ENCODE assay signal across 21 cellular contexts in genomic region chr4:119665718-119666117, GRCh38.
"Had no signal": no experiment of that assay in that cellular context is flagged by ENCODE, and none has a peak within 500 bp of the region (broad histone marks: within the 10 kb centered on the region; RNA-seq: fewer than 3 reads in every experiment).

No MANE protein-coding gene starts in this region.

- H3K27ac Mint-ChIP-seq: immature natural killer cell; memory B cell; mesothelial cell of epicardium; natural killer cell treated with Interleukin-12 subunit alpha and Interleukin-12 subunit beta and Interleukin-15 and Interleukin-18, amount 100 ng/mL, for 72 hours; progenitor cell of endocrine pancreas had no signal

- H3K9me3 ChIP-seq: left lung, lower lobe of right lung, pancreas, stomach, thoracic aorta had no signal

- H3K9me3 Mint-ChIP-seq: immature natural killer cell; memory B cell; natural killer cell treated with Interleukin-12 subunit alpha and Interleukin-12 subunit beta and Interleukin-15 and Interleukin-18, amount 100 ng/mL, for 72 hours had no signal

- H3K36me3 Mint-ChIP-seq: immature natural killer cell; memory B cell; mesothelial cell of epicardium; natural killer cell treated with Interleukin-12 subunit alpha and Interleukin-12 subunit beta and Interleukin-15 and Interleukin-18, amount 100 ng/mL, for 72 hours had no signal

- H3K27me3 ChIP-seq: foreskin keratinocyte, left lung, pancreas, stomach had no signal

- H3K4me1 Mint-ChIP-seq: immature natural killer cell had no signal

- H3K4me3 ChIP-seq: left lung, lower lobe of right lung, pancreas, skin epidermis, stomach, thoracic aorta had no signal

- ATAC-seq: foreskin keratinocyte; left lung; lower lobe of right lung; natural killer cell treated with Interleukin-12 subunit alpha and Interleukin-12 subunit beta and Interleukin-15 and Interleukin-18, amount 100 ng/mL, for 72 hours; pancreas; sciatic nerve had no signal

- H3K27me3 Mint-ChIP-seq: progenitor cell of endocrine pancreas had no signal

- DNase-seq: effector memory CD4-positive, alpha-beta T cell; foreskin keratinocyte; immature natural killer cell; left lung; lower lobe of right lung; occipital lobe; pancreas; retina; stimulated activated CD4-positive, alpha-beta T cell treated with anti-CD3 and anti-CD28 coated beads, Interleukin-2, amount 100 ng/mL, for 24 hours; stimulated activated CD4-positive, alpha-beta T cell treated with anti-CD3 and anti-CD28 coated beads, Interleukin-4, amount 100 ng/mL, for 4 hours; stimulated activated naive CD4-positive, alpha-beta T cell; stomach; substantia nigra; trophoblast cell had no signal

- H3K4me1 ChIP-seq: left lung, lower lobe of right lung, pancreas had no signal

- H3K4me3 Mint-ChIP-seq: immature natural killer cell; memory B cell; mesothelial cell of epicardium; natural killer cell treated with Interleukin-12 subunit alpha and Interleukin-12 subunit beta and Interleukin-15 and Interleukin-18, amount 100 ng/mL, for 72 hours had no signal

- H3K36me3 ChIP-seq: left lung, lower lobe of right lung, pancreas, stomach, thoracic aorta had no signal

- H3K27ac ChIP-seq: foreskin keratinocyte, left lung, lower lobe of right lung, pancreas, skin epidermis, stomach had no signal
